ENCODE assay signal across 8 cellular contexts in genomic region chr2:172864182-172864581, GRCh38.
DNase-seq lines count a peak whose midpoint lies in the region; ATAC-seq and TF ChIP-seq lines count a peak whose summit lies in the region.

No MANE protein-coding gene starts in this region.

- TF ChIP-seq CTCF in hepatocyte (IDR thresholded peaks at IDR 0.05; ENCODE audit: poor library complexity): peak; percentile 50

- DNase-seq in AG08396 (ENCODE audit: low spot score) (peak; percentile 17), NT2/D1 (ENCODE audit: low read depth, low spot score) (peak; percentile 67), hepatocyte (ENCODE audit: low spot score) (peak; percentile 60)
- peak; percentile 7 for DNase-seq in activated naive CD8-positive, alpha-beta T cell treated with anti-CD3 and anti-CD28 coated beads, Interleukin-2, amount 50 U/mL, for 16 hours (ENCODE audit: low read depth, low spot score)
- DNase-seq in stimulated activated CD4-positive, alpha-beta T cell treated with anti-CD3 and anti-CD28 coated beads, Interleukin-15, amount 100 ng/mL, for 48 hours (ENCODE audit: low read depth in 2 of 2): peak; percentile 14 to 17

- H3K4me3 ChIP-seq in NT2/D1 (ENCODE audit: insufficient read length, low read depth) (no peak overlapping the region), hepatocyte (no peak overlapping the region)

- no peak overlapping the region for H2AFZ ChIP-seq in hepatocyte

- no peaks in the 10 kb centered on the region for H3K4me1 ChIP-seq in NT2/D1 (ENCODE audit: insufficient read depth, insufficient read length)
- peaks cover 11% of the 10 kb centered on the region for H3K4me1 ChIP-seq in hepatocyte (ENCODE audit: insufficient read depth)

- ATAC-seq in GM19351 (IDR thresholded peaks at IDR 0.05; ENCODE audit: unreplicated experiment): peak; percentile 58
- no peak for ATAC-seq in HG03108 (IDR thresholded peaks at IDR 0.05; ENCODE audit: unreplicated experiment)
- ATAC-seq in HG02970 (IDR thresholded peaks at IDR 0.05; ENCODE audit: low FRiP score, unreplicated experiment): no peak

- H3K27me3 ChIP-seq in NT2/D1 (ENCODE audit: insufficient read depth, insufficient read length): no peaks in the 10 kb centered on the region
- H3K27me3 ChIP-seq in hepatocyte: no peaks in the 10 kb centered on the region

- H3K27ac ChIP-seq in hepatocyte: no peak overlapping the region

- no peak overlapping the region for H3K9ac ChIP-seq in NT2/D1 (ENCODE audit: insufficient read length, low read depth)

- no peaks in the 10 kb centered on the region for H3K9me3 ChIP-seq in NT2/D1 (ENCODE audit: insufficient read depth, low read length)
- no peaks in the 10 kb centered on the region for H3K9me3 ChIP-seq in hepatocyte (ENCODE audit: low read depth)

- H3K4me2 ChIP-seq in hepatocyte: no peak overlapping the region

- no peaks in the 10 kb centered on the region for H4K20me1 ChIP-seq in hepatocyte (ENCODE audit: insufficient read depth, poor library complexity, severe bottlenecking)

- H3K36me3 ChIP-seq in NT2/D1 (ENCODE audit: insufficient read depth, insufficient read length, low read length) (no peaks in the 10 kb centered on the region), hepatocyte (replicated peaks; ENCODE audit: insufficient read depth, low read depth) (no peaks in the 10 kb centered on the region)

- no peaks in the 10 kb centered on the region for H3K79me2 ChIP-seq in hepatocyte

- 60% methylated on average over 5 of the region's 5 CpGs for WGBS in hepatocyte (ENCODE audit: low lambda C conversion rate, missing lambda C conversion rate)

- no peaks in the 10 kb centered on the region for H3K9me2 ChIP-seq in hepatocyte (replicated peaks; ENCODE audit: insufficient read depth)

Comparison
In these comparisons a context has a peak if more than half of its experiments do, and no peak if none do; other contexts are left out.
1. DNase-seq: peak in every context shown above with its lines; median percentile 67 in NT2/D1; 60 in hepatocyte; 17 in AG08396; 16 in stimulated activated CD4-positive, alpha-beta T cell treated with anti-CD3 and anti-CD28 coated beads, Interleukin-15, amount 100 ng/mL, for 48 hours; 7 in activated naive CD8-positive, alpha-beta T cell treated with anti-CD3 and anti-CD28 coated beads, Interleukin-2, amount 50 U/mL, for 16 hours.